In the genomic region with DNA sequence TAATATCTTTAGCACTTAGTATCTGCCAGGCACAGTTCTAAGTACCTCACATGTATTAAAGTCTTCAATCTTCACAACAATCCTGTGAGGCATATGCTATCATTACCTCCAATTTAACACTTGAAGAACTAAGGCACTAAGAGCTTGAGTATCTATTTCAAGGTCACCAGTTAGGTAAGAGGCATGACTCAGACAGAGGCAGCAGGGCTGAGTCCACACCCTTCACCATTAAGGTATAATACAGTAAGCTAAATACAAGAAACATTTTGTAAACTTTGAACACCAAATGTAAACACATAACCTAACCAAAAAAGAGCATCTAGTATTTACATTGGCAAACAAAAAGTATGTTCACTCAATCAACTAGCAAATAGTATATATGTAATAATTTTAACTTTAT, we compare ENCODE assay signal across 18 cellular contexts.
"Had no signal": no experiment of that assay in that cellular context is flagged by ENCODE, and none has a peak within 500 bp of the region (broad histone marks: within the 10 kb centered on the region; RNA-seq: fewer than 3 reads in every experiment).

No MANE protein-coding gene starts in this region.

- H3K4me2 ChIP-seq: smooth muscle cell had no signal

- H3K4me1 ChIP-seq: adrenal gland, lower lobe of right lung, pancreas, stomach had no signal

- H3K9me3 ChIP-seq: adrenal gland, lower lobe of right lung, pancreas, stomach had no signal

- ATAC-seq: activated CD4-positive, alpha-beta T cell treated with anti-CD3 and anti-CD28 coated beads for 36 hours; activated naive CD4-positive, alpha-beta T cell treated with anti-CD3 and anti-CD28 coated beads, Interleukin-2, amount 50 U/mL, for 72 hours; effector memory CD8-positive, alpha-beta T cell; left colon; lower lobe of right lung; natural killer cell treated with Interleukin-12 subunit alpha and Interleukin-12 subunit beta and Interleukin-15 and Interleukin-18, amount 100 ng/mL, for 72 hours; pancreas; sciatic nerve; WTC11 had no signal

- H3K27ac ChIP-seq: adrenal gland, lower lobe of right lung, neutrophil, pancreas, stomach had no signal

- H3K27me3 ChIP-seq: adrenal gland, neutrophil, pancreas, stomach had no signal

- H3K4me3 ChIP-seq: adrenal gland, lower lobe of right lung, pancreas, smooth muscle cell, stomach had no signal

- H3K36me3 ChIP-seq: adrenal gland, lower lobe of right lung, neutrophil, pancreas, stomach had no signal

- DNase-seq: activated CD4-positive, alpha-beta T cell treated with anti-CD3 and anti-CD28 coated beads for 36 hours; activated CD4-positive, alpha-beta T cell treated with anti-CD3 and anti-CD28 coated beads, Interleukin-2, amount 50 U/mL, for 48 hours; activated gamma-delta T cell treated with Interleukin-2 at 50 U/mL for 16 hours; activated T-cell treated with anti-CD3 and anti-CD28 coated beads for 4 hours; adrenal gland; dermis blood vessel endothelial cell; effector memory CD8-positive, alpha-beta T cell; left colon; lower lobe of right lung; pancreas; stimulated activated CD4-positive, alpha-beta T cell treated with anti-CD3 and anti-CD28 coated beads, Interleukin-4, amount 100 ng/mL, for 1 hour; stomach had no signal
